ENCODE assay signal across 14 cellular contexts in the genomic region with DNA sequence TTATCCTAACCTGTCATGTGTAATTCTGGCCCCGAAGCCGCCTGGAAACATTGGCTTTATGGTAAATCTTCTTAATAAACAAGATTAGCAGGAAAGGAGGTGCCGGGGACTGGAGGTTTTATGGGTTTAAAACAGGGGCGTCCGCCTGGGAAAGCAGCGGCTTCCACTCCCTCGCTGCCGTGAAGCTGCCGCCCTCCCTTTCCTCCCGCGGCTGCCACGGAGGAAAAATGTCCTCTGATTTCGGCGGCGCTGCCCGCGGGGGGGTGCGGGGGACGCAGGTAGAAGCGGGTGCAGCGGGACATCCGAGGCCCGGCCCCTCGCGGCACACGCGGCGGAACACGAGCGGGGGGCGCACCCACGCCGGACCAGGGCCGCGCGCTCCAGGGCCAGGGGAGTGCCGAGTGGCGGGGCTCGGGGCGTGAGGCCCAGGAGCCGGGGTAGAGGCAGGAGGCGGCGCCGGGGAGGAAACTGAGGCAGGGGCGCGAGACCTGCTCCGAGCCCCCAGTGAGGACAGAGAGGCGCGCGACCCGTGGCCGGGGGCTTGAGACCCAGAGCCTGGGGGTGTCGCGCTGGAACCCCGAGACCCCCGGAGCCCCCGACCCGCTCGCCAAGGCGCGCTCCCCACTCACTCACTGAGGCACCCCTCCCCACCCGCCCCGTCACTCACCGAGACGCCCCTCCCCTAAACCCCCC. TPM values are rescaled to one million over a fixed set of nuclear protein-coding genes. Genes with fewer than 3 reads are reported as not detected.
DNase-seq lines count a peak whose midpoint lies in the region; ATAC-seq and TF ChIP-seq lines count a peak whose summit lies in the region.
"Had no signal": no experiment of that assay in that cellular context is flagged by ENCODE, and none has a peak within 500 bp of the region (broad histone marks: within the 10 kb centered on the region; RNA-seq: fewer than 3 reads in every experiment).

No MANE protein-coding gene starts in this region.

- H3K4me3 Mint-ChIP-seq in progenitor cell of endocrine pancreas (ENCODE audit: low read depth), result peak overlapping the region; percentile 71

- H3K4me1 Mint-ChIP-seq in progenitor cell of endocrine pancreas (ENCODE audit: low read depth), result peaks cover 3% of the 10 kb centered on the region
- H3K4me1 Mint-ChIP-seq: nephron had no signal

- no peaks in the 10 kb centered on the region for H3K9me3 Mint-ChIP-seq in progenitor cell of endocrine pancreas (ENCODE audit: low read depth)

- H3K27me3 ChIP-seq in right atrium auricular region, result peaks cover 0 to 11% of the 10 kb centered on the region in 2 donors

- H3K27ac Mint-ChIP-seq in progenitor cell of endocrine pancreas, result no peak overlapping the region
- H3K27ac Mint-ChIP-seq: nephron had no signal

- DNase-seq in DMS 273 (lab: John Stamatoyannopoulos, UW; ENCODE audit: unreplicated experiment), result peak; percentile 50
- DNase-seq in DMS 273 treated with DMSO at 0.1 percent for 48 hours (lab: John Stamatoyannopoulos, UW), result no peak
- peak; percentile 43 for DNase-seq in NCI-H69 (lab: John Stamatoyannopoulos, UW)
- DNase-seq in right atrium auricular region (ENCODE audit: low spot score), result no peak
- no peak for DNase-seq in progenitor cell of endocrine pancreas (ENCODE audit: low spot score, unreplicated experiment)
- no peak for DNase-seq in stimulated activated CD4-positive, alpha-beta T cell treated with anti-CD3 and anti-CD28 coated beads, Interleukin-12 subunit alpha, Interleukin-12 subunit beta, amount 100 ng/mL, for 4 hours
- no peak for DNase-seq in dermis blood vessel endothelial cell
- DNase-seq: activated T-cell treated with anti-CD3 and anti-CD28 coated beads, Interleukin-2, amount 50 U/mL, for 1 hour; DMS153; NCI-H524 treated with DMSO at 0.1 percent for 48 hours; stimulated activated CD4-positive, alpha-beta T cell treated with anti-CD3 and anti-CD28 coated beads, Interleukin-4, amount 100 ng/mL, for 24 hours had no signal

- H3K9me3 ChIP-seq in right atrium auricular region, result no peaks in the 10 kb centered on the region
- H3K9me3 ChIP-seq: SJSA1 had no signal

- H3K4me3 ChIP-seq in right atrium auricular region, result peak overlapping the region; percentile 12 to 51

- TF ChIP-seq CTCF in right atrium auricular region (IDR thresholded peaks at IDR 0.05) (no peak), progenitor cell of endocrine pancreas (IDR thresholded peaks at IDR 0.05; ENCODE audit: unreplicated experiment) (no peak)

- no peaks in the 10 kb centered on the region for H3K36me3 ChIP-seq in right atrium auricular region
- H3K36me3 ChIP-seq: SJSA1 had no signal

- peaks cover 0 to 25% of the 10 kb centered on the region in 2 donors for H3K4me1 ChIP-seq in right atrium auricular region
- H3K4me1 ChIP-seq: SJSA1 had no signal

- H3K27ac ChIP-seq in right atrium auricular region, result no peak overlapping the region
- H3K27ac ChIP-seq: SJSA1 had no signal

- ATAC-seq in GM21717 (IDR thresholded peaks at IDR 0.05; ENCODE audit: unreplicated experiment), result no peak

- peaks cover 58% of the 10 kb centered on the region for H3K27me3 Mint-ChIP-seq in progenitor cell of endocrine pancreas

- H3K36me3 Mint-ChIP-seq in progenitor cell of endocrine pancreas (ENCODE audit: insufficient read depth), result no peaks in the 10 kb centered on the region

RNA-seq across cellular contexts. Expression of gene PTPRN2, which starts 1.0 kb away (rescaled TPM):
- 1 to 10 TPM; 2.6 to 2.7 TPM for total RNA-seq in right atrium auricular region
- 9.4 and 11.4 TPM in 2 replicates for total RNA-seq in progenitor cell of endocrine pancreas
- total RNA-seq in dermis blood vessel endothelial cell, result 2.1 and 2.2 TPM in 2 replicates

Comparison
In these comparisons a context has a peak if more than half of its experiments do, and no peak if none do; other contexts are left out.
1. DNase-seq: peak in DMS 273 (single experiment) and NCI-H69 (single experiment); none in DMS 273 treated with DMSO at 0.1 percent for 48 hours (single experiment), right atrium auricular region (single experiment), progenitor cell of endocrine pancreas (single experiment), stimulated activated CD4-positive, alpha-beta T cell treated with anti-CD3 and anti-CD28 coated beads, Interleukin-12 subunit alpha, Interleukin-12 subunit beta, amount 100 ng/mL, for 4 hours (single experiment) and dermis blood vessel endothelial cell (single experiment).